Comparison of ENCODE assay signal across 12 cellular contexts in genomic region chr17:64315032-64315490, GRCh38. TPM values are rescaled to one million over a fixed set of nuclear protein-coding genes. Genes with fewer than 3 reads are reported as not detected.
A peak's percentile ranks its signal among the peaks of the same experiment; 100 is the strongest.
DNase-seq lines count a peak whose midpoint lies in the region; ATAC-seq, FAIRE-seq and TF ChIP-seq lines count a peak whose summit lies in the region.
"Had no signal": no experiment of that assay in that cellular context is flagged by ENCODE, and none has a peak within 500 bp of the region (broad histone marks: within the 10 kb centered on the region; RNA-seq: fewer than 3 reads in every experiment).

No MANE protein-coding gene starts in this region.

- H3K4me1 Mint-ChIP-seq in immature natural killer cell, result no peaks in the 10 kb centered on the region

- CTCF ChIA-PET in HepG2 (lab: Yijun Ruan, JAX; ENCODE audit: low intra/inter-chr PET ratio, low total read pairs), result no interaction called here

- WGBS in liver, result 80% methylated on average over 11 of the region's 11 CpGs
- 90% methylated on average over 11 of the region's 11 CpGs for WGBS in HepG2 (ENCODE audit: low lambda C conversion rate)
- WGBS in heart left ventricle, 4 donors, result 41 to 56% (median 42%) methylated on average over 11 of the region's 11 CpGs

- H3K79me2 ChIP-seq in HepG2 (ENCODE audit: insufficient read depth, low read length), result no peaks in the 10 kb centered on the region
- H3K79me2 ChIP-seq in parathyroid adenoma, result no peaks in the 10 kb centered on the region

- H2AFZ ChIP-seq in HepG2 (ENCODE audit: low read length) (no peak overlapping the region), parathyroid adenoma (no peak overlapping the region)

- no peak overlapping the region for H3K27ac Mint-ChIP-seq in immature natural killer cell

- no peaks in the 10 kb centered on the region for H3K27me3 ChIP-seq in liver (ENCODE audit: control insufficient read depth in 4 of 4, insufficient read depth in 4 of 4, low read length in 3 of 4)
- no peaks in the 10 kb centered on the region; a peak in 1 of 5 replicates for H3K27me3 ChIP-seq in HepG2 (ENCODE audit: control insufficient read depth in 1 of 2, insufficient read depth in 2 of 2, low read length in 2 of 2)
- no peaks in the 10 kb centered on the region for H3K27me3 ChIP-seq in heart left ventricle
- no peaks in the 10 kb centered on the region for H3K27me3 ChIP-seq in parathyroid adenoma (ENCODE audit: control insufficient read depth, insufficient read depth, low read length)
- H3K27me3 ChIP-seq in HAP-1 (ENCODE audit: low read depth), result no peaks in the 10 kb centered on the region

- H3K36me3 ChIP-seq in liver (ENCODE audit: control insufficient read depth in 4 of 4, insufficient read depth in 3 of 4, low read depth in 1 of 4, low read length in 3 of 4) (no peaks in the 10 kb centered on the region), HepG2 (replicated peaks in 1 of 2; ENCODE audit: control insufficient read depth in 1 of 2, insufficient read depth in 2 of 2, low read length in 2 of 2) (no peaks in the 10 kb centered on the region), heart left ventricle (no peaks in the 10 kb centered on the region), parathyroid adenoma (ENCODE audit: control insufficient read depth, insufficient read depth, low read length) (no peaks in the 10 kb centered on the region), HAP-1 (replicated peaks) (no peaks in the 10 kb centered on the region)

- TF ChIP-seq CTCF in liver (IDR thresholded peaks at IDR 0.05; ENCODE audit: low read depth, low read length, missing input control) (no peak), HepG2 (CRISPR knock-in tag; IDR thresholded peaks at IDR 0.05) (no peak), heart left ventricle (IDR thresholded peaks at IDR 0.05) (no peak), parathyroid adenoma (IDR thresholded peaks at IDR 0.05) (no peak)

- DNase-seq in HepG2 (ENCODE audit: low spot score) (no peak), heart left ventricle (peak; percentile 89 to 93 (median 92)), kidney glomerular epithelial cell (lab: John Stamatoyannopoulos, UW) (no peak), immature natural killer cell (no peak), HAP-1 (ENCODE audit: low spot score in 2 of 2) (no peak)
- DNase-seq: DND-41; NCI-H2107; stimulated activated CD4-positive, alpha-beta T cell treated with anti-CD3 and anti-CD28 coated beads, Interleukin-4, amount 100 ng/mL, for 4 hours had no signal

- no peak for FAIRE-seq in HepG2 (lab: Jason Lieb, UNC)
- FAIRE-seq: A204.1 had no signal

- no peak overlapping the region for H3K9ac ChIP-seq in liver (ENCODE audit: low read depth in 1 of 2, low read length in 2 of 2)
- no peak overlapping the region for H3K9ac ChIP-seq in HepG2 (ENCODE audit: insufficient read depth, low read depth, low read length)
- H3K9ac ChIP-seq in parathyroid adenoma, result no peak overlapping the region

- no peaks in the 10 kb centered on the region for H4K20me1 ChIP-seq in HepG2 (ENCODE audit: insufficient read depth, low read length)

- in situ Hi-C loops in HepG2 (cut with HindIII; ENCODE audit: extremely low pct_ligation_motif_present, low pct_unique_long_range_greater_than_20kb), result loop anchor here (25.0 kb wide), 1 partner anchor 322 kb away; no protein-coding TSS in a partner anchor
- in situ Hi-C loops in HAP-1 (cut with MboI; ENCODE audit: low sequenced_read_pairs), result no loop called here

- peak overlapping the region in 1 of 2 donors; percentile 14 for H3K27ac ChIP-seq in liver (ENCODE audit: low read depth in 1 of 2, low read length in 2 of 2)
- H3K27ac ChIP-seq in HepG2 (ENCODE audit: extremely low read length, insufficient read depth, low read length), result no peak overlapping the region
- H3K27ac ChIP-seq in heart left ventricle, result peak overlapping the region; percentile 17 to 84 (median 70)
- peak overlapping the region; percentile 34 for H3K27ac ChIP-seq in parathyroid adenoma

- BruUV-seq in HepG2 (replicated peaks; lab: Mats Ljungman, UMichigan), result no TSS peak

- TF ChIP-seq POLR2A in HepG2 (IDR thresholded peaks at IDR 0.05; ENCODE audit: insufficient read depth in 1 of 2, low read depth in 2 of 2, low read length in 2 of 2) (no peak), heart left ventricle (IDR thresholded peaks at IDR 0.05) (no peak)

- no peaks in the 10 kb centered on the region for H3K9me3 ChIP-seq in liver (ENCODE audit: control insufficient read depth in 4 of 4, low read length in 3 of 4)
- H3K9me3 ChIP-seq in HepG2 (ENCODE audit: low read length), result no peaks in the 10 kb centered on the region
- H3K9me3 ChIP-seq in heart left ventricle, result peaks cover 0 to 4% (median 0%) of the 10 kb centered on the region in 12 donors
- H3K9me3 ChIP-seq in parathyroid adenoma (ENCODE audit: control insufficient read depth, low read length), result no peaks in the 10 kb centered on the region
- H3K9me3 ChIP-seq in HAP-1, result no peaks in the 10 kb centered on the region

- no peaks in the 10 kb centered on the region for H3K9me3 Mint-ChIP-seq in immature natural killer cell

- H3K4me2 ChIP-seq in HepG2 (ENCODE audit: low read depth, low read length) (no peak overlapping the region), parathyroid adenoma (ENCODE audit: low read length) (no peak overlapping the region)

- H3K4me1 ChIP-seq in liver (ENCODE audit: control insufficient read depth in 4 of 4, insufficient read depth in 4 of 4, low read length in 3 of 4), result no peaks in the 10 kb centered on the region
- peaks cover 35% of the 10 kb centered on the region for H3K4me1 ChIP-seq in HepG2 (ENCODE audit: insufficient read depth, low read length)
- peaks cover 0 to 39% (median 19%) of the 10 kb centered on the region in 12 donors for H3K4me1 ChIP-seq in heart left ventricle
- H3K4me1 ChIP-seq in parathyroid adenoma, result peaks cover 9% of the 10 kb centered on the region
- no peaks in the 10 kb centered on the region for H3K4me1 ChIP-seq in HAP-1

- H3K4me3 Mint-ChIP-seq in immature natural killer cell, result no peak overlapping the region

- TF ChIP-seq EP300 in HepG2 (IDR thresholded peaks at IDR 0.05; ENCODE audit: low read depth in 2 of 2, low read length in 2 of 2) (no peak), HepG2 (CRISPR knock-in tag; IDR thresholded peaks at IDR 0.05; ENCODE audit: borderline replicate concordance) (no peak)

- H3K36me3 Mint-ChIP-seq in immature natural killer cell, result no peaks in the 10 kb centered on the region

- H3K4me3 ChIP-seq in liver (ENCODE audit: low read depth in 1 of 3, low read length in 3 of 3), result no peak overlapping the region
- no peak overlapping the region for H3K4me3 ChIP-seq in HepG2 (replicated peaks in 1 of 3; ENCODE audit: insufficient read depth in 1 of 3, low read depth in 2 of 3, low read length in 3 of 3)
- H3K4me3 ChIP-seq in heart left ventricle, result no peak overlapping the region
- H3K4me3 ChIP-seq in parathyroid adenoma (ENCODE audit: low read depth, low read length), result no peak overlapping the region
- H3K4me3 ChIP-seq in HAP-1, result no peak overlapping the region

- TF ChIP-seq RAD21 in liver (IDR thresholded peaks at IDR 0.05) (peak in 1 of 2 donors; percentile 38), HepG2 (CRISPR knock-in tag; IDR thresholded peaks at IDR 0.05) (no peak)

- H3K27me3 Mint-ChIP-seq in immature natural killer cell (ENCODE audit: low read depth in 3 of 3), result peaks cover 0 to 3% (median 2%) of the 10 kb centered on the region in 3 donors

- POLR2A ChIA-PET in HepG2 (lab: Yijun Ruan, JAX), result no interaction called here

- intact Hi-C loops in HepG2 (cut with micrococcal nuclease; ENCODE audit: unreplicated experiment) (no loop called here), heart left ventricle (cut with DNase I) (loop anchor here in 3 of 10 donors (2.0 to 10.0 kb wide), 3 partner anchors 98 to 332 kb away; partner anchors contain the start of gene POLG2 (in 1 of the 3))

- ATAC-seq in HepG2 (no peak), heart left ventricle (peak; percentile 92 to 97 (median 95)), HG02840 (IDR thresholded peaks at IDR 0.05; ENCODE audit: low FRiP score, unreplicated experiment) (no peak)

TF ChIP-seq in HepG2, 621 proteins besides CTCF, POLR2A, EP300 and RAD21 (continues in another document):
- TF ChIP-seq ZSCAN29 (CRISPR knock-in tag; conservative IDR thresholded peaks at IDR 0.05) (no peak), HNRNPUL1 (IDR thresholded peaks at IDR 0.05; ENCODE audit: low read depth, low read length) (no peak), MAZ (IDR thresholded peaks at IDR 0.05; ENCODE audit: borderline replicate concordance, low read depth, low read length) (no peak), MAZ (CRISPR knock-in tag; IDR thresholded peaks at IDR 0.05; ENCODE audit: low read depth) (no peak)

RNA-seq across cellular contexts. Expression of gene TEX2, which starts 52.0 kb away (rescaled TPM):
- total RNA-seq in liver (10 to 100 TPM; 33.5 to 39.8 TPM), HepG2 (2016; rRNA removed; fragmentation: Illumina TruSeq; extraction: Trizol) (33.6 and 37.7 TPM in 2 replicates), heart left ventricle (10 to 100 TPM; 42.2 to 55.8 (median 51.1) TPM)
- polyA plus RNA-seq in liver (10 to 100 TPM; 15.9 to 22.9 TPM), HepG2 (2011; rRNA removed) (20.5 and 21.4 TPM in 2 replicates), heart left ventricle (10 to 100 TPM; 16.8 to 49.1 TPM), immature natural killer cell (1 to 10 TPM; 4.7 to 8.1 (median 6.3) TPM)
- 39.3 and 46.4 TPM in 2 replicates for total RNA-seq in HepG2 (2016; cell fraction: cytosol; rRNA removed; fragmentation: Illumina TruSeq; extraction: Trizol; ENCODE audit: low read depth)
- total RNA-seq in HepG2 (2016; cell fraction: insoluble cytoplasmic fraction; rRNA removed; fragmentation: Illumina TruSeq; extraction: Trizol), result 34.0 and 36.8 TPM in 2 replicates
- total RNA-seq in HepG2 (2016; cell fraction: membrane; rRNA removed; fragmentation: Illumina TruSeq; extraction: Trizol), result 31.0 and 33.3 TPM in 2 replicates
- 34.2 and 45.0 TPM in 2 replicates for total RNA-seq in HepG2 (2016; cell fraction: nucleus; rRNA removed; fragmentation: Illumina TruSeq; extraction: Trizol)
- 16.3 and 20.0 TPM in 2 replicates for polyA plus RNA-seq in HepG2 (2011; cell fraction: cytosol; rRNA removed)
- 17.9 and 18.8 TPM in 2 replicates for polyA plus RNA-seq in HepG2 (2011; cell fraction: nucleus; rRNA removed)
- polyA plus RNA-seq in HepG2 (2012), result 19.2 and 20.2 TPM in 2 replicates
- 3.9 and 4.4 TPM in 2 replicates for polyA plus RNA-seq in HepG2 (2016; cell fraction: cytosol; fragmentation: Illumina TruSeq; extraction: Trizol; ENCODE audit: low read depth)
- polyA plus RNA-seq in HepG2 (2016; cell fraction: insoluble cytoplasmic fraction; fragmentation: Illumina TruSeq; extraction: Trizol; ENCODE audit: low read depth), result 23.0 and 24.7 TPM in 2 replicates
- polyA plus RNA-seq in HepG2 (2016; cell fraction: membrane; fragmentation: Illumina TruSeq; extraction: Trizol; ENCODE audit: low read depth), result 10.7 and 11.7 TPM in 2 replicates
- polyA plus RNA-seq in HepG2 (2016; cell fraction: nucleus; fragmentation: Illumina TruSeq; extraction: Trizol; ENCODE audit: insufficient read depth, low read depth), result 36.0 and 41.1 TPM in 2 replicates
- polyA minus RNA-seq in HepG2 (2011; rRNA and poly(A)+ RNA removed; ENCODE audit: low replicate concordance), result 27.3 and 38.7 TPM in 2 replicates
- 16.9 and 17.5 TPM in 2 replicates for polyA minus RNA-seq in HepG2 (2011; cell fraction: cytosol; rRNA and poly(A)+ RNA removed)
- 29.2 and 37.3 TPM in 2 replicates for polyA minus RNA-seq in HepG2 (2011; cell fraction: nucleus; rRNA and poly(A)+ RNA removed)

Comparison
In these comparisons a context has a peak if more than half of its experiments do, and no peak if none do; other contexts are left out.
1. ATAC-seq: peak in heart left ventricle (4 of 4); none in HepG2 (single experiment) and HG02840 (single experiment).
2. DNase-seq: peak in heart left ventricle (5 of 5); none in HepG2 (single experiment), kidney glomerular epithelial cell (single experiment), immature natural killer cell (0 of 3) and HAP-1 (0 of 2).